In genomic region chr1:54736685-54737084, GRCh38 we compare ENCODE assay signal across 15 cellular contexts. TPM values are rescaled to one million over a fixed set of nuclear protein-coding genes. Genes with fewer than 3 reads are reported as not detected.
A peak's percentile ranks its signal among the peaks of the same experiment; 100 is the strongest.
DNase-seq lines count a peak whose midpoint lies in the region; ATAC-seq and TF ChIP-seq lines count a peak whose summit lies in the region.
"Had no signal": no experiment of that assay in that cellular context is flagged by ENCODE, and none has a peak within 500 bp of the region (broad histone marks: within the 10 kb centered on the region; RNA-seq: fewer than 3 reads in every experiment).

No MANE protein-coding gene starts in this region.

- POLR2A ChIA-PET in CD8-positive, alpha-beta T cell (lab: Charles Lee), result no interaction called here

- no peak for ATAC-seq in activated naive CD4-positive, alpha-beta T cell treated with anti-CD3 and anti-CD28 coated beads, Interleukin-2, amount 50 U/mL, for 72 hours
- no peak for ATAC-seq in CD8-positive, alpha-beta T cell
- no peak for ATAC-seq in effector memory CD8-positive, alpha-beta T cell (replicated peaks)
- no peak for ATAC-seq in HG03354 (IDR thresholded peaks at IDR 0.05; ENCODE audit: poor library complexity, severe bottlenecking, unreplicated experiment)

- no peaks in the 10 kb centered on the region for H3K4me1 ChIP-seq in CD8-positive, alpha-beta T cell (ENCODE audit: insufficient read depth, low read length)
- H3K4me1 ChIP-seq: BLaER1 had no signal

- H3K36me3 Mint-ChIP-seq in activated naive CD4-positive, alpha-beta T cell treated with anti-CD3 and anti-CD28 coated beads, Interleukin-2, amount 50 U/mL, for 72 hours, result peaks cover 14% of the 10 kb centered on the region in 2 donors
- H3K36me3 Mint-ChIP-seq in activated naive CD4-positive, alpha-beta T cell treated with anti-CD3 and anti-CD28 coated beads, Interleukin-2, amount 10 ng/mL, durations not matched to agents 7 days and 5 days, result peaks cover 34% of the 10 kb centered on the region
- H3K36me3 Mint-ChIP-seq in CD8-positive, alpha-beta T cell, result peaks cover 78% of the 10 kb centered on the region
- peaks cover 63% of the 10 kb centered on the region for H3K36me3 Mint-ChIP-seq in effector memory CD8-positive, alpha-beta T cell (ENCODE audit: insufficient read depth)
- H3K36me3 Mint-ChIP-seq in osteocyte (ENCODE audit: unreplicated experiment), result peaks cover 46% of the 10 kb centered on the region

- no peak for DNase-seq in activated naive CD4-positive, alpha-beta T cell treated with anti-CD3 and anti-CD28 coated beads, Interleukin-2, amount 50 U/mL, for 72 hours (ENCODE audit: low spot score in 2 of 2)
- no peak for DNase-seq in activated naive CD4-positive, alpha-beta T cell treated with anti-CD3 and anti-CD28 coated beads, Interleukin-2, amount 10 ng/mL, durations not matched to agents 7 days and 5 days
- DNase-seq in CD8-positive, alpha-beta T cell, result no peak
- DNase-seq in effector memory CD8-positive, alpha-beta T cell, result no peak
- DNase-seq in osteocyte (ENCODE audit: extremely low spot score, unreplicated experiment), result peak; percentile 66
- no peak for DNase-seq in NCI-H1092 treated with DMSO at 0.1 percent for 48 hours (lab: John Stamatoyannopoulos, UW)
- no peak for DNase-seq in activated CD4-positive, CD25-positive, alpha-beta regulatory T cell (lab: John Stamatoyannopoulos, UW)
- DNase-seq: 8988T, AML-193, DMS53, GF-D8, HCEC 1CT, HFFc6 had no signal

- no peaks in the 10 kb centered on the region for H3K27me3 ChIP-seq in CD8-positive, alpha-beta T cell (ENCODE audit: insufficient read depth, low read length)
- H3K27me3 ChIP-seq: BLaER1 had no signal

- no peak for TF ChIP-seq CTCF in CD8-positive, alpha-beta T cell (IDR thresholded peaks at IDR 0.05)
- TF ChIP-seq CTCF in osteocyte (IDR thresholded peaks at IDR 0.05), result no peak

- no peaks in the 10 kb centered on the region for H3K9me3 ChIP-seq in CD8-positive, alpha-beta T cell (ENCODE audit: low read length)
- H3K9me3 ChIP-seq: BLaER1 had no signal

- H3K4me3 Mint-ChIP-seq in activated naive CD4-positive, alpha-beta T cell treated with anti-CD3 and anti-CD28 coated beads, Interleukin-2, amount 10 ng/mL, durations not matched to agents 7 days and 5 days, result no peak overlapping the region
- no peak overlapping the region for H3K4me3 Mint-ChIP-seq in CD8-positive, alpha-beta T cell
- H3K4me3 Mint-ChIP-seq in effector memory CD8-positive, alpha-beta T cell, result no peak overlapping the region
- H3K4me3 Mint-ChIP-seq in osteocyte (ENCODE audit: unreplicated experiment), result no peak overlapping the region
- H3K4me3 Mint-ChIP-seq: HFFc6 had no signal

- CTCF ChIA-PET in activated naive CD4-positive, alpha-beta T cell treated with anti-CD3 and anti-CD28 coated beads, Interleukin-2, amount 10 ng/mL, durations not matched to agents 7 days and 5 days (lab: Charles Lee), result no interaction called here
- CTCF ChIA-PET in CD8-positive, alpha-beta T cell (lab: Charles Lee), result no interaction called here

- no peak overlapping the region for H3K27ac ChIP-seq in CD8-positive, alpha-beta T cell (ENCODE audit: low read depth, low read length)
- H3K27ac ChIP-seq: BLaER1 had no signal

- peak overlapping the region; percentile 23 to 76 for H3K27ac Mint-ChIP-seq in activated naive CD4-positive, alpha-beta T cell treated with anti-CD3 and anti-CD28 coated beads, Interleukin-2, amount 50 U/mL, for 72 hours
- no peak overlapping the region for H3K27ac Mint-ChIP-seq in activated naive CD4-positive, alpha-beta T cell treated with anti-CD3 and anti-CD28 coated beads, Interleukin-2, amount 10 ng/mL, durations not matched to agents 7 days and 5 days
- peak overlapping the region; percentile 16 for H3K27ac Mint-ChIP-seq in CD8-positive, alpha-beta T cell
- H3K27ac Mint-ChIP-seq in effector memory CD8-positive, alpha-beta T cell, result peak overlapping the region; percentile 39 to 55
- no peak overlapping the region for H3K27ac Mint-ChIP-seq in osteocyte (ENCODE audit: unreplicated experiment)
- H3K27ac Mint-ChIP-seq: HFFc6 had no signal

- H3K9me3 Mint-ChIP-seq in activated naive CD4-positive, alpha-beta T cell treated with anti-CD3 and anti-CD28 coated beads, Interleukin-2, amount 50 U/mL, for 72 hours, result no peaks in the 10 kb centered on the region
- no peaks in the 10 kb centered on the region for H3K9me3 Mint-ChIP-seq in activated naive CD4-positive, alpha-beta T cell treated with anti-CD3 and anti-CD28 coated beads, Interleukin-2, amount 10 ng/mL, durations not matched to agents 7 days and 5 days
- H3K9me3 Mint-ChIP-seq in CD8-positive, alpha-beta T cell, result no peaks in the 10 kb centered on the region
- no peaks in the 10 kb centered on the region for H3K9me3 Mint-ChIP-seq in effector memory CD8-positive, alpha-beta T cell
- no peaks in the 10 kb centered on the region for H3K9me3 Mint-ChIP-seq in osteocyte (ENCODE audit: unreplicated experiment)
- H3K9me3 Mint-ChIP-seq: HFFc6 had no signal

- H3K4me3 ChIP-seq in CD8-positive, alpha-beta T cell (ENCODE audit: low read depth, low read length), result no peak overlapping the region
- H3K4me3 ChIP-seq: BLaER1 had no signal

- no peaks in the 10 kb centered on the region for H3K4me1 Mint-ChIP-seq in activated naive CD4-positive, alpha-beta T cell treated with anti-CD3 and anti-CD28 coated beads, Interleukin-2, amount 10 ng/mL, durations not matched to agents 7 days and 5 days
- H3K4me1 Mint-ChIP-seq in CD8-positive, alpha-beta T cell (ENCODE audit: low read depth), result no peaks in the 10 kb centered on the region
- peaks cover 4 to 6% of the 10 kb centered on the region in 2 donors for H3K4me1 Mint-ChIP-seq in effector memory CD8-positive, alpha-beta T cell (ENCODE audit: low read depth in 2 of 2)
- H3K4me1 Mint-ChIP-seq in osteocyte (ENCODE audit: unreplicated experiment), result peaks cover 3% of the 10 kb centered on the region

- intact Hi-C loops in CD8-positive, alpha-beta T cell (cut with DNase I, micrococcal nuclease), result no loop called here

- peaks cover 28% of the 10 kb centered on the region for H3K36me3 ChIP-seq in CD8-positive, alpha-beta T cell (ENCODE audit: insufficient read depth, low read length)

- H3K27me3 Mint-ChIP-seq in activated naive CD4-positive, alpha-beta T cell treated with anti-CD3 and anti-CD28 coated beads, Interleukin-2, amount 10 ng/mL, durations not matched to agents 7 days and 5 days, result no peaks in the 10 kb centered on the region
- H3K27me3 Mint-ChIP-seq in CD8-positive, alpha-beta T cell (ENCODE audit: low read depth), result no peaks in the 10 kb centered on the region
- H3K27me3 Mint-ChIP-seq in effector memory CD8-positive, alpha-beta T cell, result no peaks in the 10 kb centered on the region
- no peaks in the 10 kb centered on the region for H3K27me3 Mint-ChIP-seq in osteocyte (ENCODE audit: unreplicated experiment)

RNA-seq across cellular contexts. Expression of gene TTC4, which starts 21.0 kb away (rescaled TPM):
- 10 to 100 TPM; 18.7 to 25.9 TPM for total RNA-seq in activated naive CD4-positive, alpha-beta T cell treated with anti-CD3 and anti-CD28 coated beads, Interleukin-2, amount 50 U/mL, for 72 hours
- 1 to 10 TPM; 7.8 to 7.9 TPM for total RNA-seq in CD8-positive, alpha-beta T cell
- 14.4 and 16.6 TPM in 2 replicates for total RNA-seq in osteocyte

RNA-seq across cellular contexts. Expression of gene PARS2, which starts 27.6 kb away (rescaled TPM):
- total RNA-seq in activated naive CD4-positive, alpha-beta T cell treated with anti-CD3 and anti-CD28 coated beads, Interleukin-2, amount 50 U/mL, for 72 hours, result 1 to 10 TPM; 5.1 to 6.7 TPM
- not detected for total RNA-seq in CD8-positive, alpha-beta T cell
- 4.4 and 5.5 TPM in 2 replicates for total RNA-seq in osteocyte

Comparison
In these comparisons a context has a peak if more than half of its experiments do, and no peak if none do; other contexts are left out.
1. H3K27ac Mint-ChIP-seq: peak in activated naive CD4-positive, alpha-beta T cell treated with anti-CD3 and anti-CD28 coated beads, Interleukin-2, amount 50 U/mL, for 72 hours (2 of 2), CD8-positive, alpha-beta T cell (single experiment) and effector memory CD8-positive, alpha-beta T cell (2 of 2); none in activated naive CD4-positive, alpha-beta T cell treated with anti-CD3 and anti-CD28 coated beads, Interleukin-2, amount 10 ng/mL, durations not matched to agents 7 days and 5 days (single experiment) and osteocyte (single experiment).